ENCODE assay signal across 1 cellular context in the genomic region with DNA sequence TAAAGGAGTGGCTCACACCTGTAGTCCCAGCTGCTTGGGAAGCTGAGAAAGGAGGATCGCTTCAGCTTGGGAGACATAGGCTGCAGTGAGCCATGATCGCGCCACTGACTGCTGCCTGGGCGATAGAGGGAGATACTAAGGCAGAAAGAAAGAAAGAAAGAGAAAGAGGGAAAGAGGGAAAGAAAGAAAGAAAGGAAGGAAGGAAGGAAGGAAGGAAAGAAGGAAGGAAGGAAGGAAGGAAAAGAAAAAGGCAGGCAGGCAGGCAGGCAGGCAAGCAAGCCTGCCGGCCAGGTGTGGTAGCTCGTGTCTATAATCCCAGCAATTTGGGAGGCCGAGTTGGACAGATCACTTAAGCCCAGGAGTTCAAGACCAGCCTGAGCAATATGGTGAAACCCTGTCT.
TF ChIP-seq lines count a peak whose summit lies in the region.

No MANE protein-coding gene starts in this region.

TF ChIP-seq in WTC11, 78 proteins besides CTCF, POLR2A, EP300 and RAD21 (continued from another document):
- TF ChIP-seq RORB (CRISPR knock-in tag; IDR thresholded peaks at IDR 0.05) (no peak), ERG (CRISPR knock-in tag; IDR thresholded peaks at IDR 0.05) (no peak), TEAD4 (CRISPR knock-in tag; IDR thresholded peaks at IDR 0.05) (no peak), CREM (CRISPR knock-in tag; IDR thresholded peaks at IDR 0.05) (no peak), FOXP4 (CRISPR knock-in tag; IDR thresholded peaks at IDR 0.05) (no peak), TEAD1 (CRISPR knock-in tag; IDR thresholded peaks at IDR 0.05) (no peak), FOXJ3 (CRISPR knock-in tag; IDR thresholded peaks at IDR 0.05; ENCODE audit: borderline replicate concordance) (no peak), FOXP1 (CRISPR knock-in tag; IDR thresholded peaks at IDR 0.05; ENCODE audit: borderline replicate concordance) (no peak), SMAD3 (CRISPR knock-in tag; IDR thresholded peaks at IDR 0.05; ENCODE audit: borderline replicate concordance) (no peak), FOXK1 (CRISPR knock-in tag; IDR thresholded peaks at IDR 0.05) (no peak)
